8 cellular contexts compared by ENCODE assay signal in the genomic region with DNA sequence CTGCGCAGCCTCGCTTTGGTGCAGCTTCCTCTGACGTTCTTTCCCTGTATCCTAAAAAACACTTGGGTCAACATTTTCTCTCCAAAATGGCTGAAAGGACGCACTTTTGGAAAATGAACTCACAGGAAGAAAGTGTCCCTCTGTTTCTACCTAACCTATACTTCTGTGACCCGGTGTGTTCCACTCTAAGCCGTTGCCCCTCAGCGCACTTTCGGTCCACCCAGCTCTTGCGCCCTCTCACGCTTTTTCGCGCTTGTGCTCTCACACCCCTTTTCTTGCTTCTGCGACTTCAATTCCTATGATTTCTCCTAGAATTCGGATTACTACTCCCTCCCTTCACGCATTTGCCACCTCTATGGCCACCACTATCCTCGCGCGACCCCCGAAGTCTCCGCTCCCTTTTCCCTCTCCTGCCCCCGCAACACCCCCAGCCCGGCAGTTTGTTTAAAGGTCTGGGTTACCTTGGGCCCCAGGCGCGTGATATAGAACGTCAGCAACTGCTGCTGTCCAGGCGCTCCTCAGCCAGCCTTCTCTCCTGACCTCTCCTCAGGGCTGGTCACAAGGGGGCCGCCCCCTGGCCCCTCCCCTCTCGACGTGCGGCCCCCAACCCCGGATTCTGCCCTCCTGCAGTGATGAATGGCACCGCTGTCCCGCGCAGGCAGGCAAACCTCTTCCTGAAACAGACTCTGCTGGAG. TPM values are rescaled to one million over a fixed set of nuclear protein-coding genes. Genes with fewer than 3 reads are reported as not detected.
A peak's percentile ranks its signal among the peaks of the same experiment; 100 is the strongest.
DNase-seq lines count a peak whose midpoint lies in the region; ATAC-seq and TF ChIP-seq lines count a peak whose summit lies in the region.

USP51 (minus strand) TSS at position 534 of the 695 bp plus-strand sequence. CDS start 909 bp downstream, outside the sequence.

- 48% methylated on average over 25 of the region's 34 CpGs for WGBS in hepatocyte (ENCODE audit: low lambda C conversion rate, missing lambda C conversion rate)

- peak; percentile 50 for ATAC-seq in GM18498 (IDR thresholded peaks at IDR 0.05; ENCODE audit: unreplicated experiment)
- peak; percentile 59 for ATAC-seq in HG02885 (IDR thresholded peaks at IDR 0.05; ENCODE audit: poor library complexity, unreplicated experiment)

- no peaks in the 10 kb centered on the region for H4K20me1 ChIP-seq in hepatocyte (ENCODE audit: insufficient read depth, poor library complexity, severe bottlenecking)

- peak within 1 kb of the TSS; percentile 56 for H3K4me3 ChIP-seq in astrocyte of the cerebellum (ENCODE audit: low read depth, low read length)
- H3K4me3 ChIP-seq in hepatocyte, result peak within 1 kb of the TSS; percentile 68
- peak within 1 kb of the TSS; percentile 85 for H3K4me3 ChIP-seq in rectal smooth muscle tissue (ENCODE audit: low read length)

- H3K27me3 ChIP-seq in hepatocyte (no peaks in the 10 kb centered on the region), rectal smooth muscle tissue (ENCODE audit: control insufficient read depth, insufficient read depth, low read length) (no peaks in the 10 kb centered on the region)

- H3K9me3 ChIP-seq in hepatocyte (ENCODE audit: low read depth), result no peaks in the 10 kb centered on the region

- no peaks in the 10 kb centered on the region for H3K9me2 ChIP-seq in hepatocyte (replicated peaks; ENCODE audit: insufficient read depth)

- TF ChIP-seq CTCF in astrocyte of the cerebellum (IDR thresholded peaks at IDR 0.05; ENCODE audit: low read depth, low read length, missing control alignments), result no peak
- TF ChIP-seq CTCF in hepatocyte (IDR thresholded peaks at IDR 0.05; ENCODE audit: poor library complexity), result peak; percentile 2

- peak; percentile 10 for DNase-seq in ACHN
- peak; percentile 81 for DNase-seq in OCI-M1 (lab: John Stamatoyannopoulos, UW)
- no peak for DNase-seq in astrocyte of the cerebellum (ENCODE audit: low read depth)
- DNase-seq in hepatocyte (ENCODE audit: low spot score), result peak; percentile 81
- no peak for DNase-seq in HuH-7 (ENCODE audit: low spot score)

- H3K36me3 ChIP-seq in hepatocyte (replicated peaks; ENCODE audit: insufficient read depth, low read depth), result no peaks in the 10 kb centered on the region
- H3K36me3 ChIP-seq in rectal smooth muscle tissue (ENCODE audit: control insufficient read depth, insufficient read depth, low read length), result no peaks in the 10 kb centered on the region

- H3K9ac ChIP-seq in rectal smooth muscle tissue (ENCODE audit: low read length), result peak within 1 kb of the TSS; percentile 67

- H3K4me1 ChIP-seq in hepatocyte (ENCODE audit: insufficient read depth), result peaks cover 8% of the 10 kb centered on the region
- peaks cover 5% of the 10 kb centered on the region for H3K4me1 ChIP-seq in rectal smooth muscle tissue (ENCODE audit: control insufficient read depth, insufficient read depth, low read length)

- in situ Hi-C loops in ACHN (cut with HindIII; ENCODE audit: low pct_ligation_motif_present, low pct_unique_long_range_greater_than_20kb, low sequenced_read_pairs) (no loop called here), astrocyte of the cerebellum (cut with HindIII; ENCODE audit: low sequenced_read_pairs) (no loop called here)

- peak within 1 kb of the TSS; percentile 84 for H3K4me2 ChIP-seq in hepatocyte

- peak within 1 kb of the TSS; percentile 77 for H2AFZ ChIP-seq in hepatocyte

- no peaks in the 10 kb centered on the region for H3K79me2 ChIP-seq in hepatocyte

- H3K27ac ChIP-seq in hepatocyte, result peak within 1 kb of the TSS; percentile 99
- H3K27ac ChIP-seq in rectal smooth muscle tissue (ENCODE audit: low read depth, low read length), result peak within 1 kb of the TSS; percentile 84

RNA-seq across cellular contexts. Expression of gene USP51, which starts in this region (rescaled TPM):
- 5.3 and 5.8 TPM in 2 replicates for total RNA-seq in hepatocyte
- polyA plus RNA-seq in hepatocyte, result 0.33 and 0.74 TPM in 2 replicates

Comparison
In these comparisons a context has a peak if more than half of its experiments do, and no peak if none do; other contexts are left out.
1. DNase-seq: peak in ACHN (single experiment), OCI-M1 (single experiment) and hepatocyte (single experiment); none in astrocyte of the cerebellum (single experiment) and HuH-7 (single experiment).
2. Peak in every context shown above with its lines, with median percentiles within 50 percentile points of each other: H3K4me3 ChIP-seq.